In the genomic region with DNA sequence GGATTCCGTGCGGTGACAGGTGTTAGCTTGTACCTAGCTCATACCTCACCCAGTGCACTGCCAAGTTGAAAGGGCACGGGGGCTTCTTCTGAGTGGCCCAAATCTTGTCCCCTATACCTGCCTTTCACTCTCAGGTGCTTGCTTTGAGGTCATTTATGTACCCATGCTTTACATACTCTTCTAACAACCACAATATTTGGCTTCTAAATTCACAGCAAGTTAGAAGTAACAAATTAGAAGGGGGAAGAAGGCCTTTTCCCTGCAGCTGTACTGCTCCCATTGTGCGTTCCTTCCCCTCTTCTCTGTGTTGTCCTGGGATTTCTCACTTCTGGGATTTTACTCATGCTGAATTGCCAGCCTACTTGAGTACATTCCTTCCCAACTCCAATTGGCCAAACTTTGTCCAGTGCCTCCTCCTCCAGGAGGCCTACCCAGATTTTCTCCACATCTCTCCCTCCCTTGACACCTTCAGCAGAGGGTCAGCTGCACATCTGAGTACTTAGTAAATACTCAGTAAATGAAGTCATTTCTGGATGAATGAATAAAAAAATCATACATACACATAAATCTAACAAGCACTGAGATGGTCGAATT, we compare ENCODE assay signal across 15 cellular contexts.
A peak's percentile ranks its signal among the peaks of the same experiment; 100 is the strongest.
DNase-seq lines count a peak whose midpoint lies in the region; ATAC-seq, FAIRE-seq and TF ChIP-seq lines count a peak whose summit lies in the region.
"Had no signal": no experiment of that assay in that cellular context is flagged by ENCODE, and none has a peak within 500 bp of the region (broad histone marks: within the 10 kb centered on the region; RNA-seq: fewer than 3 reads in every experiment).

No MANE protein-coding gene starts in this region.

- no peaks in the 10 kb centered on the region for H4K20me1 ChIP-seq in endothelial cell of umbilical vein (replicated peaks; ENCODE audit: control insufficient read depth, extremely low read depth, insufficient read depth, low read length)

- DNase-seq in CD4-positive, alpha-beta memory T cell, result no peak
- DNase-seq in T-cell (no peak), endothelial cell of umbilical vein (ENCODE audit: low read depth, low spot score) (no peak), DMS79 (lab: John Stamatoyannopoulos, UW) (no peak), OCI-M2 (lab: John Stamatoyannopoulos, UW; ENCODE audit: unreplicated experiment) (no peak), NCI-H128 (lab: John Stamatoyannopoulos, UW; ENCODE audit: unreplicated experiment) (no peak), RKO (ENCODE audit: low spot score) (no peak)
- DNase-seq: cortex of kidney, islet precursor cell, NCI-H2029, NCI-H524 treated with DMSO at 0.1 percent for 48 hours, Peyer's patch had no signal

- peaks cover 56 to 77% of the 10 kb centered on the region in 2 donors for H3K27me3 Mint-ChIP-seq in CD4-positive, alpha-beta memory T cell
- peaks cover 73 to 82% of the 10 kb centered on the region in 2 donors for H3K27me3 Mint-ChIP-seq in T-cell

- H3K36me3 Mint-ChIP-seq in CD4-positive, alpha-beta memory T cell, result no peaks in the 10 kb centered on the region
- no peaks in the 10 kb centered on the region for H3K36me3 Mint-ChIP-seq in T-cell

- no peak for TF ChIP-seq CTCF in endothelial cell of umbilical vein (IDR thresholded peaks at IDR 0.05; ENCODE audit: extremely low read depth in 1 of 2, insufficient read depth in 1 of 2, low read depth in 1 of 2, low read length in 2 of 2)

- no peak for ATAC-seq in T-cell (replicated peaks in 1 of 4)

- CTCF ChIA-PET in CD4-positive, alpha-beta memory T cell (lab: Charles Lee; ENCODE audit: partially characterized antibody), result interaction anchor here (1.3 to 2.3 kb wide), 2 partner anchors 10 to 42 kb away, joined by 3 to 7 read pairs; no protein-coding TSS in a partner anchor
- CTCF ChIA-PET in T-cell (lab: Charles Lee) (no interaction called here), endothelial cell of umbilical vein (lab: Charles Lee) (interaction anchor here (1.9 kb wide), 1 partner anchor 42 kb away, joined by 5 read pairs; no protein-coding TSS in a partner anchor)

- no peaks in the 10 kb centered on the region for H3K9me3 Mint-ChIP-seq in CD4-positive, alpha-beta memory T cell
- no peaks in the 10 kb centered on the region for H3K9me3 Mint-ChIP-seq in T-cell
- H3K9me3 Mint-ChIP-seq: stimulated activated naive CD8-positive, alpha-beta T cell treated with anti-CD3 and anti-CD28 coated beads, Interleukin-15, Interleukin-2, amounts not matched to agents 100 ng/mL and 50 ng/mL, for 24 hours had no signal

- no peak overlapping the region for H3K27ac Mint-ChIP-seq in CD4-positive, alpha-beta memory T cell
- no peak overlapping the region for H3K27ac Mint-ChIP-seq in T-cell
- H3K27ac Mint-ChIP-seq: stimulated activated naive CD8-positive, alpha-beta T cell treated with anti-CD3 and anti-CD28 coated beads, Interleukin-15, Interleukin-2, amounts not matched to agents 100 ng/mL and 50 ng/mL, for 24 hours had no signal

- H3K27ac ChIP-seq in ACC112 (ENCODE audit: low read depth, low read length), result peak overlapping the region; percentile 1; the same call in 1 of the 2 replicates
- no peak overlapping the region for H3K27ac ChIP-seq in CD4-positive, alpha-beta memory T cell (ENCODE audit: low read depth, low read length)
- no peak overlapping the region for H3K27ac ChIP-seq in endothelial cell of umbilical vein (ENCODE audit: insufficient read depth, low read depth, low read length)
- H3K27ac ChIP-seq: parathyroid adenoma had no signal

- H3K9me3 ChIP-seq in CD4-positive, alpha-beta memory T cell (ENCODE audit: control insufficient read depth in 1 of 2, low read length in 2 of 2), result no peaks in the 10 kb centered on the region
- H3K9me3 ChIP-seq in endothelial cell of umbilical vein (replicated peaks; ENCODE audit: control insufficient read depth, insufficient read depth, low read length), result no peaks in the 10 kb centered on the region
- H3K9me3 ChIP-seq: Peyer's patch had no signal

- H3K9ac ChIP-seq in endothelial cell of umbilical vein (replicated peaks; ENCODE audit: extremely low read depth, insufficient read depth, low read length), result no peak overlapping the region
- H3K9ac ChIP-seq: parathyroid adenoma had no signal

- peaks cover 17% of the 10 kb centered on the region for H3K4me1 ChIP-seq in ACC112 (ENCODE audit: control insufficient read depth, insufficient read depth, low read length, unreplicated experiment)
- H3K4me1 ChIP-seq in CD4-positive, alpha-beta memory T cell (ENCODE audit: insufficient read depth, low read length), result peaks cover 12% of the 10 kb centered on the region
- no peaks in the 10 kb centered on the region for H3K4me1 ChIP-seq in endothelial cell of umbilical vein (ENCODE audit: control insufficient read depth, extremely low read depth, insufficient read depth, low read length)
- H3K4me1 ChIP-seq: parathyroid adenoma had no signal

- intact Hi-C loops in CD4-positive, alpha-beta memory T cell (cut with micrococcal nuclease), result loop anchor here (2.0 kb wide), 1 partner anchor 42 kb away; no protein-coding TSS in a partner anchor
- intact Hi-C loops in endothelial cell of umbilical vein (cut with micrococcal nuclease), result no loop called here

- H3K79me2 ChIP-seq in ACC112 (ENCODE audit: control insufficient read depth, insufficient read depth, low read length, unreplicated experiment), result no peaks in the 10 kb centered on the region
- H3K79me2 ChIP-seq in endothelial cell of umbilical vein (ENCODE audit: control insufficient read depth, insufficient read depth, low read length), result no peaks in the 10 kb centered on the region
- H3K79me2 ChIP-seq: parathyroid adenoma had no signal

- POLR2A ChIA-PET in CD4-positive, alpha-beta memory T cell (lab: Charles Lee; ENCODE audit: partially characterized antibody), result no interaction called here
- POLR2A ChIA-PET in T-cell (lab: Charles Lee) (interaction anchor here in 1 of 2 donors (0.6 kb wide), 1 partner anchor 163 kb away, joined by 3 read pairs; no protein-coding TSS in a partner anchor), endothelial cell of umbilical vein (lab: Charles Lee) (no interaction called here)

- H3K4me2 ChIP-seq in endothelial cell of umbilical vein (ENCODE audit: insufficient read depth, low read length), result no peak overlapping the region

- H2AFZ ChIP-seq in ACC112 (ENCODE audit: low read length, unreplicated experiment) (no peak overlapping the region), endothelial cell of umbilical vein (ENCODE audit: low read depth, low read length) (no peak overlapping the region)
- H2AFZ ChIP-seq: parathyroid adenoma had no signal

- BruUV-seq in endothelial cell of umbilical vein (replicated peaks; lab: Mats Ljungman, UMichigan), result no TSS peak

- H3K9me1 ChIP-seq in endothelial cell of umbilical vein (replicated peaks; ENCODE audit: control insufficient read depth, extremely low read depth, insufficient read depth, low read length), result no peaks in the 10 kb centered on the region

- peaks cover 3 to 23% (median 8%) of the 10 kb centered on the region in 4 donors for H3K4me1 Mint-ChIP-seq in CD4-positive, alpha-beta memory T cell
- peaks cover 10 to 24% (median 14%) of the 10 kb centered on the region in 3 donors for H3K4me1 Mint-ChIP-seq in T-cell

- H3K4me3 ChIP-seq in ACC112 (ENCODE audit: low read depth, low read length) (no peak overlapping the region), endothelial cell of umbilical vein (replicated peaks in 1 of 3; ENCODE audit: insufficient read depth in 1 of 3, low read depth in 1 of 3, low read length in 3 of 3) (no peak overlapping the region)
- H3K4me3 ChIP-seq in CD4-positive, alpha-beta memory T cell (ENCODE audit: low read length in 2 of 2), result no peak overlapping the region

- no peak for FAIRE-seq in endothelial cell of umbilical vein (lab: Jason Lieb, UNC)

- H3K27me3 ChIP-seq in ACC112 (ENCODE audit: insufficient read depth, low read length) (peaks cover 32% of the 10 kb centered on the region), endothelial cell of umbilical vein (ENCODE audit: control insufficient read depth in 2 of 2, insufficient read depth in 2 of 2, low read length in 2 of 2) (peaks cover 85 to 98% of the 10 kb centered on the region in 2 experiments)
- peaks cover 48% of the 10 kb centered on the region for H3K27me3 ChIP-seq in CD4-positive, alpha-beta memory T cell (ENCODE audit: insufficient read depth, low read length)

- dilution Hi-C loops in endothelial cell of umbilical vein (cut with MboI; ENCODE audit: extremely low pct_ligation_motif_present, low sequenced_read_pairs), result no loop called here

- peak overlapping the region in 7 of 8 donors; percentile 3 to 76 (median 35) for H3K4me3 Mint-ChIP-seq in CD4-positive, alpha-beta memory T cell
- peak overlapping the region; percentile 34 to 56 (median 37) for H3K4me3 Mint-ChIP-seq in T-cell

- H3K36me3 ChIP-seq in ACC112 (ENCODE audit: insufficient read depth, low read length), result no peaks in the 10 kb centered on the region
- H3K36me3 ChIP-seq in CD4-positive, alpha-beta memory T cell (ENCODE audit: insufficient read depth, low read length), result no peaks in the 10 kb centered on the region
- H3K36me3 ChIP-seq in endothelial cell of umbilical vein (ENCODE audit: control insufficient read depth in 2 of 2, extremely low read depth in 1 of 2, insufficient read depth in 2 of 2, low read length in 2 of 2), result no peaks in the 10 kb centered on the region
- H3K36me3 ChIP-seq: Peyer's patch had no signal

- no peak for TF ChIP-seq POLR2A in endothelial cell of umbilical vein (IDR thresholded peaks at IDR 0.05; ENCODE audit: low read depth, low read length)

TF ChIP-seq in endothelial cell of umbilical vein, 7 proteins besides CTCF, POLR2A, EP300 and RAD21:
- peak; percentile 72 for TF ChIP-seq EZH2 (IDR thresholded peaks at IDR 0.05; ENCODE audit: borderline replicate concordance, low read depth, low read length, severe bottlenecking)
- TF ChIP-seq POLR2AphosphoS5 (IDR thresholded peaks at IDR 0.05; ENCODE audit: insufficient read depth, low read depth, low read length), result no peak
- TF ChIP-seq FOS (IDR thresholded peaks at IDR 0.05; ENCODE audit: borderline replicate concordance, insufficient read depth, low read length), result no peak

Comparison
In these comparisons a context has a peak if more than half of its experiments do, and no peak if none do; other contexts are left out.
1. CTCF ChIA-PET loops: an anchor here in CD4-positive, alpha-beta memory T cell (1.3 to 2.3 kb wide) and endothelial cell of umbilical vein (1.9 kb wide); none called in T-cell.